1 cellular context compared by ENCODE assay signal in the genomic region with DNA sequence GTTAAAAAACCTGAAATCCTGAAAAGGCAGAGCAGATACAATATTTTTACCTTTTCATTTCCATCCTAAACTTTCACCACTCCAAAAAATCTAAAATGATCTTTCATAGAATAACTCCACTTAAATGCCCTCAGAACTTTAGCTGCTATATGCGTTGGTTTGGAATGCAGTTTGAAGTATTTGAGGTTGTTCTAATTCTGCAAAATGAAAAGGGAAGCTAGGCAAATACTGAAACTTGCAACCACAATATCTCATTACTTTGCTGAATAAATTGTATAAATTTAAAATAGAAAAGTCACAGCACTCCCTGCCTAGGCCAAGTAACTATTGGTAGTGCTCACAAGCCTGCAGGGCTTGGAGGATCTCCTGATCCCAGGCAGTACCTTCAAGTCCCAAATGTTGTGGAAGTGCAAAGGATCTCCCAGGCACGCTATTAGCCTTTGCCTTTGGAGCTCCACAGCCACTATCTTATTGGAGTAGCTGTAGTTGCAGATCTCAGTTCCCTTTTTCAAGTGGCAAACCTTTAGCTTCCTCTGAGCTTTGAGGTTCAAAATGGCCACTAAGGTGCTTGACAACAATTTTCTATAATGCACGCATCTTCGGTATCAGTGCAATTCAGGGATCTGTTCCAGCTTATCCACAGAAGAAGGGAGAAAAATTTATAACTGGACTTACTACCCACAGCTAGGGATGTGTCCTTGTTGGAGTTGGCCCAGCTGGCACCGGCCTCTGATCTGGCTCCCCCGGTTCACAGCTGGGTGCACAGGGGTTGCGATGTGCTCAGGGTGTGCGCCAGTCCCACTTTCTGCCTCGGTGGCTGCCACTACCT.
TF ChIP-seq lines count a peak whose summit lies in the region.

No MANE protein-coding gene starts in this region.

TF ChIP-seq in HepG2, 621 proteins besides CTCF, POLR2A, EP300 and RAD21:
- no peak for TF ChIP-seq ZNF510 (CRISPR knock-in tag; IDR thresholded peaks at IDR 0.05; ENCODE audit: low read depth)
- TF ChIP-seq ZKSCAN5 (CRISPR knock-in tag; IDR thresholded peaks at IDR 0.05), result no peak
- no peak for TF ChIP-seq SOX6 (IDR thresholded peaks at IDR 0.05)
- no peak for TF ChIP-seq SOX6 (CRISPR knock-in tag; IDR thresholded peaks at IDR 0.05)
- TF ChIP-seq ZNF644 (CRISPR knock-in tag; IDR thresholded peaks at IDR 0.05; ENCODE audit: low read depth), result no peak
- TF ChIP-seq, protein P1, sequence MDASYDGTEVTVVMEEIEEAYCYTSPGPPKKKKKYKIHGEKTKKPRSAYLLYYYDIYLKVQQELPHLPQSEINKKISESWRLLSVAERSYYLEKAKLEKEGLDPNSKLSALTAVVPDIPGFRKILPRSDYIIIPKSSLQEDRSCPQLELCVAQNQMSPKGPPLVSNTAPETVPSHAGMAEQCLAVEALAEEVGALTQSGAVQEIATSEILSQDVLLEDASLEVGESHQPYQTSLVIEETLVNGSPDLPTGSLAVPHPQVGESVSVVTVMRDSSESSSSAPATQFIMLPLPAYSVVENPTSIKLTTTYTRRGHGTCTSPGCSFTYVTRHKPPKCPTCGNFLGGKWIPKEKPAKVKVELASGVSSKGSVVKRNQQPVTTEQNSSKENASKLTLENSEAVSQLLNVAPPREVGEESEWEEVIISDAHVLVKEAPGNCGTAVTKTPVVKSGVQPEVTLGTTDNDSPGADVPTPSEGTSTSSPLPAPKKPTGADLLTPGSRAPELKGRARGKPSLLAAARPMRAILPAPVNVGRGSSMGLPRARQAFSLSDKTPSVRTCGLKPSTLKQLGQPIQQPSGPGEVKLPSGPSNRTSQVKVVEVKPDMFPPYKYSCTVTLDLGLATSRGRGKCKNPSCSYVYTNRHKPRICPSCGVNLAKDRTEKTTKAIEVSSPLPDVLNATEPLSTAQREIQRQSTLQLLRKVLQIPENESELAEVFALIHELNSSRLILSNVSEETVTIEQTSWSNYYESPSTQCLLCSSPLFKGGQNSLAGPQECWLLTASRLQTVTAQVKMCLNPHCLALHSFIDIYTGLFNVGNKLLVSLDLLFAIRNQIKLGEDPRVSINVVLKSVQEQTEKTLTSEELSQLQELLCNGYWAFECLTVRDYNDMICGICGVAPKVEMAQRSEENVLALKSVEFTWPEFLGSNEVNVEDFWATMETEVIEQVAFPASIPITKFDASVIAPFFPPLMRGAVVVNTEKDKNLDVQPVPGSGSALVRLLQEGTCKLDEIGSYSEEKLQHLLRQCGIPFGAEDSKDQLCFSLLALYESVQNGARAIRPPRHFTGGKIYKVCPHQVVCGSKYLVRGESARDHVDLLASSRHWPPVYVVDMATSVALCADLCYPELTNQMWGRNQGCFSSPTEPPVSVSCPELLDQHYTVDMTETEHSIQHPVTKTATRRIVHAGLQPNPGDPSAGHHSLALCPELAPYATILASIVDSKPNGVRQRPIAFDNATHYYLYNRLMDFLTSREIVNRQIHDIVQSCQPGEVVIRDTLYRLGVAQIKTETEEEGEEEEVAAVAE (CRISPR knock-in tag; IDR thresholded peaks at IDR 0.05; ENCODE audit: borderline replicate concordance), result no peak
- no peak for TF ChIP-seq ZNF788 (CRISPR knock-in tag; IDR thresholded peaks at IDR 0.05; ENCODE audit: borderline replicate concordance)
- no peak for TF ChIP-seq ZFP1 (CRISPR knock-in tag; IDR thresholded peaks at IDR 0.05)
- TF ChIP-seq PAF1 (CRISPR knock-in tag; IDR thresholded peaks at IDR 0.05), result no peak
- no peak for TF ChIP-seq ONECUT2 (CRISPR knock-in tag; IDR thresholded peaks at IDR 0.05)
- no peak for TF ChIP-seq ZNF691 (CRISPR knock-in tag; IDR thresholded peaks at IDR 0.05; ENCODE audit: borderline replicate concordance, low read depth)
- no peak for TF ChIP-seq ZSCAN5A (CRISPR knock-in tag; IDR thresholded peaks at IDR 0.05; ENCODE audit: borderline replicate concordance)
- no peak for TF ChIP-seq ZNF143 (CRISPR knock-in tag; IDR thresholded peaks at IDR 0.05)
